Comparison of ENCODE assay signal across 13 cellular contexts in the genomic region with DNA sequence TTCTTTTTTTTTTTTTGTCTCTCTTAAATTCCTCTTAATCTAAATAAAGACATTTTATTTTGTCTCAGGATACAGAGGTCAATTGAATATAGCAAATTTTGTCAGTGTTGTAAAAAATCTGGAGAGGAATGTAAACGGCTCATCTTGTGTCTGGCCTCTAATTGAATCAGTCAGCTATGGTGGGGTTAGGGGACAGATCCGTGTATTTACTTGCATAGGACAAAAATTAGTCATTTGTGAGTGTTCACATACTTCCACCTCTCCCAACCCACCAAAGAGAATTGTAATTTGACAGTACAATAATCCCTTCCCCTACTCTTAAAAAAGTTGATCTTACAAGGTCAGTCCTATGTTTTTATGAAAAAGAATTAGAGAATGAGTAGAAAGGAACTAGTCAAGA.
"Had no signal": no experiment of that assay in that cellular context is flagged by ENCODE, and none has a peak within 500 bp of the region (broad histone marks: within the 10 kb centered on the region; RNA-seq: fewer than 3 reads in every experiment).

No MANE protein-coding gene starts in this region.

- H3K4me1 Mint-ChIP-seq: stimulated activated memory B cell treated with anti-CD40 and anti-IgM and Interleukin-4, amounts not matched to agents 10 μg/mL and 1 μg/mL and 100 μg/mL, for 72 hours had no signal

- H3K27ac ChIP-seq: ascending aorta, lower lobe of right lung, tibial nerve, VCaP had no signal

- H3K9me3 ChIP-seq: ascending aorta, lower lobe of right lung, tibial nerve had no signal

- H3K9me3 Mint-ChIP-seq: activated CD4-positive, alpha-beta memory T cell treated with anti-CD3 and anti-CD28 coated beads for 36 hours; activated naive CD8-positive, alpha-beta T cell treated with anti-CD3 and anti-CD28 coated beads, Interleukin-2, amount 50 U/mL, for 24 hours; effector memory CD8-positive, alpha-beta T cell; stimulated activated memory B cell treated with anti-CD40 and anti-IgM and Interleukin-4, amounts not matched to agents 10 μg/mL and 1 μg/mL and 100 μg/mL, for 72 hours had no signal

- DNase-seq: activated CD4-positive, alpha-beta memory T cell treated with anti-CD3 and anti-CD28 coated beads for 36 hours; activated naive CD8-positive, alpha-beta T cell treated with anti-CD3 and anti-CD28 coated beads, Interleukin-2, amount 50 U/mL, for 24 hours; activated T-cell treated with anti-CD3 and anti-CD28 coated beads, Interleukin-2, amount 50 U/mL, for 48 hours; central memory CD4-positive, alpha-beta T cell; effector memory CD8-positive, alpha-beta T cell; left cardiac atrium; lower lobe of right lung; midbrain; T1000 had no signal

- H3K4me3 Mint-ChIP-seq: activated CD4-positive, alpha-beta memory T cell treated with anti-CD3 and anti-CD28 coated beads for 36 hours; activated naive CD8-positive, alpha-beta T cell treated with anti-CD3 and anti-CD28 coated beads, Interleukin-2, amount 50 U/mL, for 24 hours; effector memory CD8-positive, alpha-beta T cell; stimulated activated memory B cell treated with anti-CD40 and anti-IgM and Interleukin-4, amounts not matched to agents 10 μg/mL and 1 μg/mL and 100 μg/mL, for 72 hours had no signal

- H3K4me3 ChIP-seq: ascending aorta, lower lobe of right lung, tibial nerve had no signal

- H3K36me3 Mint-ChIP-seq: activated CD4-positive, alpha-beta memory T cell treated with anti-CD3 and anti-CD28 coated beads for 36 hours; stimulated activated memory B cell treated with anti-CD40 and anti-IgM and Interleukin-4, amounts not matched to agents 10 μg/mL and 1 μg/mL and 100 μg/mL, for 72 hours had no signal

- H3K36me3 ChIP-seq: ascending aorta, lower lobe of right lung, tibial nerve had no signal

- H3K27me3 ChIP-seq: ascending aorta, tibial nerve had no signal

- ATAC-seq: activated naive CD8-positive, alpha-beta T cell treated with anti-CD3 and anti-CD28 coated beads, Interleukin-2, amount 50 U/mL, for 24 hours; effector memory CD8-positive, alpha-beta T cell; left cardiac atrium; lower lobe of right lung; stimulated activated memory B cell treated with anti-CD40 and anti-IgM and Interleukin-4, amounts not matched to agents 10 μg/mL and 1 μg/mL and 100 μg/mL, for 72 hours had no signal

- H3K27ac Mint-ChIP-seq: activated CD4-positive, alpha-beta memory T cell treated with anti-CD3 and anti-CD28 coated beads for 36 hours; activated naive CD8-positive, alpha-beta T cell treated with anti-CD3 and anti-CD28 coated beads, Interleukin-2, amount 50 U/mL, for 24 hours; effector memory CD8-positive, alpha-beta T cell; stimulated activated memory B cell treated with anti-CD40 and anti-IgM and Interleukin-4, amounts not matched to agents 10 μg/mL and 1 μg/mL and 100 μg/mL, for 72 hours had no signal

- H3K4me1 ChIP-seq: ascending aorta, tibial nerve had no signal
